16 cellular contexts compared by ENCODE assay signal in genomic region chr6:4518506-4518905, GRCh38.
DNase-seq lines count a peak whose midpoint lies in the region; ATAC-seq, FAIRE-seq and TF ChIP-seq lines count a peak whose summit lies in the region.
"Had no signal": no experiment of that assay in that cellular context is flagged by ENCODE, and none has a peak within 500 bp of the region (broad histone marks: within the 10 kb centered on the region; RNA-seq: fewer than 3 reads in every experiment).

No MANE protein-coding gene starts in this region.

- TF ChIP-seq CTCF in A549 (IDR thresholded peaks at IDR 0.05) (no peak), left lung (IDR thresholded peaks at IDR 0.05) (no peak)

- intact Hi-C loops in left lung (cut with DNase I), result no loop called here

- H3K36me3 ChIP-seq in SK-N-MC (ENCODE audit: insufficient read depth, low read length) (no peaks in the 10 kb centered on the region), left lung (no peaks in the 10 kb centered on the region)
- H3K36me3 ChIP-seq: pancreas had no signal

- CTCF ChIA-PET in A549 (lab: Yijun Ruan, JAX), result interaction anchor here (0.6 kb wide), 1 partner anchor 11 kb away, joined by 4 read pairs; no protein-coding TSS in a partner anchor

- WGBS in A549 (ENCODE audit: missing lambda C conversion rate), result 7% methylated on average over 2 of the region's 2 CpGs

- peak; percentile 54 to 82 for DNase-seq in A549 (ENCODE audit: low read depth in 1 of 2, low spot score in 1 of 2)
- peak; percentile 28 for DNase-seq in SK-N-MC (ENCODE audit: low read depth, low spot score)
- peak; percentile 22 for DNase-seq in fibroblast of the conjunctiva (ENCODE audit: low read depth)
- DNase-seq in cerebellum (ENCODE audit: low spot score), result no peak
- DNase-seq in NCI-H1105 (lab: John Stamatoyannopoulos, UW), result no peak
- DNase-seq in NCI-H510A treated with DMSO at 0.1 percent for 48 hours (lab: John Stamatoyannopoulos, UW), result no peak
- DNase-seq in left lung, result no peak
- DNase-seq: activated CD4-positive, CD25-positive, alpha-beta regulatory T cell treated with anti-CD3 and anti-CD28 coated beads, Interleukin-2, amount 50 U/mL, for 72 hours; Calu3; midbrain; NCI-H510A; pancreas had no signal

- H3K9me3 ChIP-seq in A549, result no peaks in the 10 kb centered on the region
- no peaks in the 10 kb centered on the region for H3K9me3 ChIP-seq in SK-N-MC (ENCODE audit: low read depth, low read length)
- H3K9me3 ChIP-seq in left lung, result no peaks in the 10 kb centered on the region
- H3K9me3 ChIP-seq: pancreas had no signal

- ATAC-seq in A549, result peak; percentile 96 to 98
- ATAC-seq in GM18909 (IDR thresholded peaks at IDR 0.05; ENCODE audit: poor library complexity, unreplicated experiment), result peak; percentile 36
- no peak for ATAC-seq in left lung
- ATAC-seq: esophagus mucosa, Panc1 had no signal

- FAIRE-seq in A549 (lab: Jason Lieb, UNC), result no peak
- FAIRE-seq: pancreas had no signal

- TF ChIP-seq POLR2A in A549 (IDR thresholded peaks at IDR 0.05; ENCODE audit: low read length), result no peak

- peak; percentile 8 to 28; a peak in 1 of 5 replicates for TF ChIP-seq RAD21 in A549 (conservative IDR thresholded peaks at IDR 0.05 in 1 of 2, IDR thresholded peaks at IDR 0.05 in 1 of 2)

- H3K4me1 ChIP-seq in A549 (peaks cover 19% of the 10 kb centered on the region), left lung (no peaks in the 10 kb centered on the region)
- H3K4me1 ChIP-seq: pancreas had no signal

- no peak overlapping the region for H3K9ac ChIP-seq in SK-N-MC (ENCODE audit: insufficient read length)

- H3K27me3 ChIP-seq in left lung, result no peaks in the 10 kb centered on the region

- TF ChIP-seq EP300 in A549 (IDR thresholded peaks at IDR 0.05), result 0 out of 5 replicates have a peak, but pooled peaks of 1 of the 2 experiments have one; percentile 28

- H3K27ac ChIP-seq in A549, result peak overlapping the region; percentile 70 to 79
- no peak overlapping the region for H3K27ac ChIP-seq in SK-N-MC
- no peak overlapping the region for H3K27ac ChIP-seq in left lung
- H3K27ac ChIP-seq: coronary artery, pancreas had no signal

- peak overlapping the region; percentile 56 for H3K4me2 ChIP-seq in A549

- POLR2A ChIA-PET in A549 (lab: Yijun Ruan, JAX), result no interaction called here

- H3K4me3 ChIP-seq in A549 (no peak overlapping the region), SK-N-MC (no peak overlapping the region), left lung (no peak overlapping the region)
- H3K4me3 ChIP-seq: coronary artery, pancreas had no signal

TF ChIP-seq in A549, 52 proteins besides CTCF, POLR2A, EP300 and RAD21 (continues in another document):
- no peak for TF ChIP-seq HOXB13 (CRISPR knock-in tag; IDR thresholded peaks at IDR 0.05; ENCODE audit: low read depth)
- no peak for TF ChIP-seq PBX3 (IDR thresholded peaks at IDR 0.05)
- 0 out of 5 replicates have a peak, but pooled peaks of 1 of the 2 experiments have one; percentile 32 for TF ChIP-seq JUN (IDR thresholded peaks at IDR 0.05)
- no peak for TF ChIP-seq CBX2 (IDR thresholded peaks at IDR 0.05; ENCODE audit: borderline replicate concordance, low read depth)
- TF ChIP-seq NFE2L2 (conservative IDR thresholded peaks at IDR 0.05; ENCODE audit: low read length), result no peak
- no peak for TF ChIP-seq ZSCAN20 (CRISPR knock-in tag; IDR thresholded peaks at IDR 0.05)
- TF ChIP-seq USF2 (IDR thresholded peaks at IDR 0.05), result no peak
- no peak for TF ChIP-seq ZC3H11A (IDR thresholded peaks at IDR 0.05)
- no peak for TF ChIP-seq PHF8 (IDR thresholded peaks at IDR 0.05; ENCODE audit: borderline replicate concordance, low read depth)
- no peak; the same call in 1 of the 2 replicates for TF ChIP-seq HES2 (IDR thresholded peaks at IDR 0.05)
- TF ChIP-seq POLR2AphosphoS2 (conservative IDR thresholded peaks at IDR 0.05; ENCODE audit: low read length), result no peak
- TF ChIP-seq ELK1 (IDR thresholded peaks at IDR 0.05; ENCODE audit: low read depth, low read length), result no peak
- no peak for TF ChIP-seq TFCP2L1 (CRISPR knock-in tag; IDR thresholded peaks at IDR 0.05)
- no peak for TF ChIP-seq TP53 (CRISPR knock-in tag; IDR thresholded peaks at IDR 0.05)
- TF ChIP-seq CEBPB (IDR thresholded peaks at IDR 0.05), result peak; percentile 63 to 71; a peak in 3 of 4 replicates
- TF ChIP-seq MAX (IDR thresholded peaks at IDR 0.05), result peak; percentile 29; the same call in 1 of the 2 replicates
- no peak for TF ChIP-seq MAFK (IDR thresholded peaks at IDR 0.05; ENCODE audit: partially characterized antibody)
- TF ChIP-seq ZFP36 (IDR thresholded peaks at IDR 0.05; ENCODE audit: borderline replicate concordance, partially characterized antibody), result no peak
- no peak for TF ChIP-seq REST (IDR thresholded peaks at IDR 0.05)
- TF ChIP-seq FOXS1 (CRISPR knock-in tag; IDR thresholded peaks at IDR 0.05), result no peak
- no peak for TF ChIP-seq RCOR1 (IDR thresholded peaks at IDR 0.05; ENCODE audit: low read depth, low read length)
- no peak for TF ChIP-seq HOXA7 (CRISPR knock-in tag; IDR thresholded peaks at IDR 0.05)
- TF ChIP-seq JUNB (IDR thresholded peaks at IDR 0.05), result peak; percentile 54
- no peak for TF ChIP-seq SMC3 (IDR thresholded peaks at IDR 0.05)
- TF ChIP-seq NR3C1 (IDR thresholded peaks at IDR 0.05), result no peak
- no peak for TF ChIP-seq NPAS2 (CRISPR knock-in tag; IDR thresholded peaks at IDR 0.05; ENCODE audit: borderline replicate concordance)
- no peak for TF ChIP-seq GATA3 (IDR thresholded peaks at IDR 0.05; ENCODE audit: borderline replicate concordance)
- no peak for TF ChIP-seq KDM1A (IDR thresholded peaks at IDR 0.05; ENCODE audit: low read depth)
- TF ChIP-seq RNF2 (IDR thresholded peaks at IDR 0.05; ENCODE audit: borderline replicate concordance, low read depth), result no peak

Comparison
In these comparisons a context has a peak if more than half of its experiments do, and no peak if none do; other contexts are left out.
1. DNase-seq: peak in A549 (2 of 2), SK-N-MC (single experiment) and fibroblast of the conjunctiva (single experiment); none in cerebellum (single experiment), NCI-H1105 (single experiment), NCI-H510A treated with DMSO at 0.1 percent for 48 hours (single experiment) and left lung (0 of 2).
2. H3K27ac ChIP-seq: peak in A549 (2 of 2); none in SK-N-MC (single experiment) and left lung (0 of 2).